In the genomic region with DNA sequence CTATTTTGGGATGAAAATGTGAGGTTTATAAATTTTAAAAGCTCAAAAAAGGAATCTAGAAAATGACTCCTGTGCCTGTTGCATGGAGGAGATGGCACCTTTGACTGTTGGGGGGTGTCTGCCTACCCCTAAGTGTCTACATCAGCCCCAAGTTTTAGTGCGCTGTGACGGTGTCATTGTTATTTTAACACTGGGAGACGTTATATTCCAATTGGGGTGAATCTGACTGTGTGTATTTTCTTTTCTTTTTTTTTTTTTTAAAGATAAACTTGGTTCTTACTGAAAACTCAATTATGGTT, we compare ENCODE assay signal across 8 cellular contexts. TPM values are rescaled to one million over a fixed set of nuclear protein-coding genes. Genes with fewer than 3 reads are reported as not detected.
DNase-seq lines count a peak whose midpoint lies in the region; ATAC-seq and TF ChIP-seq lines count a peak whose summit lies in the region.

No MANE protein-coding gene starts in this region.

- DNase-seq in breast epithelium (ENCODE audit: low spot score in 2 of 2) (no peak), NCI-H2171 treated with DMSO at 0.1 percent for 48 hours (lab: John Stamatoyannopoulos, UW) (no peak), NCI-H1436 (lab: John Stamatoyannopoulos, UW) (no peak), medulla oblongata (ENCODE audit: extremely low spot score) (no peak)
- no peak for DNase-seq in natural killer cell treated with Interleukin-12 subunit alpha and Interleukin-12 subunit beta and Interleukin-15 and Interleukin-18, amount 100 ng/mL, for 72 hours (ENCODE audit: low spot score)

- H3K4me3 ChIP-seq in BLaER1 (peak overlapping the region; percentile 56), Loucy (ENCODE audit: low read length, poor library complexity, severe bottlenecking) (peak overlapping the region; percentile 84), breast epithelium (peak overlapping the region; percentile 44 to 51 (median 46))

- H3K27ac ChIP-seq in BLaER1, result no peak overlapping the region
- H3K27ac ChIP-seq in breast epithelium, result peak overlapping the region; percentile 76 to 80

- peaks cover 24% of the 10 kb centered on the region for H3K79me2 ChIP-seq in Loucy (ENCODE audit: insufficient read depth, low read length)

- no peaks in the 10 kb centered on the region for H3K36me3 ChIP-seq in BLaER1
- H3K36me3 ChIP-seq in Loucy (ENCODE audit: insufficient read depth, low read length), result no peaks in the 10 kb centered on the region
- H3K36me3 ChIP-seq in breast epithelium, result no peaks in the 10 kb centered on the region

- peaks cover 66% of the 10 kb centered on the region for H3K4me1 ChIP-seq in BLaER1
- H3K4me1 ChIP-seq in Loucy (ENCODE audit: insufficient read depth, low read length, poor library complexity, severe bottlenecking), result peaks cover 49% of the 10 kb centered on the region
- H3K4me1 ChIP-seq in breast epithelium, result no peaks in the 10 kb centered on the region

- TF ChIP-seq CTCF in Loucy (conservative IDR thresholded peaks at IDR 0.05; ENCODE audit: low read length), result no peak
- TF ChIP-seq CTCF in breast epithelium (IDR thresholded peaks at IDR 0.05), result no peak

- H3K27ac Mint-ChIP-seq in natural killer cell treated with Interleukin-12 subunit alpha and Interleukin-12 subunit beta and Interleukin-15 and Interleukin-18, amount 100 ng/mL, for 72 hours, result peak overlapping the region; percentile 96 to 97

- no peaks in the 10 kb centered on the region for H3K27me3 Mint-ChIP-seq in natural killer cell treated with Interleukin-12 subunit alpha and Interleukin-12 subunit beta and Interleukin-15 and Interleukin-18, amount 100 ng/mL, for 72 hours

- H3K4me3 Mint-ChIP-seq in natural killer cell treated with Interleukin-12 subunit alpha and Interleukin-12 subunit beta and Interleukin-15 and Interleukin-18, amount 100 ng/mL, for 72 hours, result peak overlapping the region; percentile 89

- H3F3A ChIP-seq in Loucy (ENCODE audit: low read depth), result no peaks in the 10 kb centered on the region

- no peaks in the 10 kb centered on the region for H3K9me3 ChIP-seq in BLaER1
- H3K9me3 ChIP-seq in Loucy (ENCODE audit: insufficient read depth, low read depth, low read length), result no peaks in the 10 kb centered on the region
- no peaks in the 10 kb centered on the region for H3K9me3 ChIP-seq in breast epithelium

- H3K9ac ChIP-seq in BLaER1, result peak overlapping the region; percentile 30
- peak overlapping the region; percentile 81 for H3K9ac ChIP-seq in Loucy (ENCODE audit: low read depth, low read length, poor library complexity, severe bottlenecking)

- H2AFZ ChIP-seq in Loucy (ENCODE audit: low read length), result peak overlapping the region; percentile 74

- H3K27me3 ChIP-seq in BLaER1, result no peaks in the 10 kb centered on the region
- H3K27me3 ChIP-seq in Loucy (ENCODE audit: insufficient read depth, low read length, poor library complexity, severe bottlenecking), result no peaks in the 10 kb centered on the region
- no peaks in the 10 kb centered on the region for H3K27me3 ChIP-seq in breast epithelium

- no peaks in the 10 kb centered on the region for H3K9me3 Mint-ChIP-seq in natural killer cell treated with Interleukin-12 subunit alpha and Interleukin-12 subunit beta and Interleukin-15 and Interleukin-18, amount 100 ng/mL, for 72 hours

- H3K4me1 Mint-ChIP-seq in natural killer cell treated with Interleukin-12 subunit alpha and Interleukin-12 subunit beta and Interleukin-15 and Interleukin-18, amount 100 ng/mL, for 72 hours (ENCODE audit: low read depth in 2 of 2), result peaks cover 54 to 56% of the 10 kb centered on the region in 2 donors

- H4K20me1 ChIP-seq in BLaER1, result no peaks in the 10 kb centered on the region
- H4K20me1 ChIP-seq in Loucy (ENCODE audit: insufficient read depth, low read length, poor library complexity, severe bottlenecking), result no peaks in the 10 kb centered on the region

- intact Hi-C loops in breast epithelium (cut with DNase I; ENCODE audit: low total_unique reads), result no loop called here

- TF ChIP-seq POLR2A in breast epithelium (IDR thresholded peaks at IDR 0.05), result no peak

- H3K4me2 ChIP-seq in BLaER1 (peak overlapping the region; percentile 76), Loucy (ENCODE audit: low read depth, low read length, poor library complexity, severe bottlenecking) (peak overlapping the region; percentile 99)

- H3K36me3 Mint-ChIP-seq in natural killer cell treated with Interleukin-12 subunit alpha and Interleukin-12 subunit beta and Interleukin-15 and Interleukin-18, amount 100 ng/mL, for 72 hours, result peaks cover 18% of the 10 kb centered on the region

- ATAC-seq in natural killer cell treated with Interleukin-12 subunit alpha and Interleukin-12 subunit beta and Interleukin-15 and Interleukin-18, amount 100 ng/mL, for 72 hours, result no peak
- ATAC-seq in HG02588 (IDR thresholded peaks at IDR 0.05; ENCODE audit: unreplicated experiment), result no peak

- H3K9me2 ChIP-seq in Loucy (replicated peaks; ENCODE audit: low read depth, low read length), result no peaks in the 10 kb centered on the region

RNA-seq across cellular contexts. Expression of a gene that starts 0.5 kb away (rescaled TPM):
- total RNA-seq in breast epithelium, result 100 to 1,000 TPM in 2 of 3 donors, 10 to 100 TPM in 1; 97.2 to 208 (median 114) TPM
- total RNA-seq in natural killer cell treated with Interleukin-12 subunit alpha and Interleukin-12 subunit beta and Interleukin-15 and Interleukin-18, amount 100 ng/mL, for 72 hours, result 100 to 1,000 TPM; 268 to 486 TPM

RNA-seq across cellular contexts. Expression of a gene that starts 35.6 kb away (rescaled TPM):
- total RNA-seq in breast epithelium, result 10 to 100 TPM; 32.1 to 56.0 (median 40.8) TPM
- total RNA-seq in natural killer cell treated with Interleukin-12 subunit alpha and Interleukin-12 subunit beta and Interleukin-15 and Interleukin-18, amount 100 ng/mL, for 72 hours, result 10 to 100 TPM; 38.8 to 54.8 TPM
